In genomic region chr14:69637503-69638030, GRCh38 we compare ENCODE assay signal across 9 cellular contexts. TPM values are rescaled to one million over a fixed set of nuclear protein-coding genes. Genes with fewer than 3 reads are reported as not detected.
DNase-seq lines count a peak whose midpoint lies in the region; ATAC-seq and TF ChIP-seq lines count a peak whose summit lies in the region.
"Had no signal": no experiment of that assay in that cellular context is flagged by ENCODE, and none has a peak within 500 bp of the region (broad histone marks: within the 10 kb centered on the region; RNA-seq: fewer than 3 reads in every experiment).

No MANE protein-coding gene starts in this region.

- peaks cover 51% of the 10 kb centered on the region for H3K79me1 ChIP-seq in mesenchymal stem cell (replicated peaks; ENCODE audit: low read length, poor library complexity, severe bottlenecking)

- H3K4me1 ChIP-seq in ascending aorta (peaks cover 25 to 63% of the 10 kb centered on the region in 2 donors), mesenchymal stem cell (ENCODE audit: control insufficient read depth, insufficient read depth, low read depth, low read length) (peaks cover 22% of the 10 kb centered on the region), vagina (peaks cover 64% of the 10 kb centered on the region), ovary (ENCODE audit: insufficient read depth) (peaks cover 38% of the 10 kb centered on the region)

- no peak overlapping the region for H3K23ac ChIP-seq in mesenchymal stem cell (ENCODE audit: low read length in 2 of 2)

- peak overlapping the region; percentile 46 to 73 for H2BK12ac ChIP-seq in mesenchymal stem cell (ENCODE audit: low read length in 2 of 2)

- H3K14ac ChIP-seq in mesenchymal stem cell (ENCODE audit: low read length in 2 of 2), result peak overlapping the region in 1 of 2 experiments; percentile 71

- no peak for DNase-seq in activated naive CD4-positive, alpha-beta T cell treated with anti-CD3 and anti-CD28 coated beads, Interleukin-2, amount 10 ng/mL, durations not matched to agents 7 days and 5 days
- DNase-seq in activated naive CD4-positive, alpha-beta T cell (lab: John Stamatoyannopoulos, UW), result no peak
- DNase-seq in ascending aorta (ENCODE audit: low spot score in 2 of 2) (no peak), mesenchymal stem cell (peak; percentile 42), vagina (ENCODE audit: extremely low spot score in 2 of 2) (no peak), superior temporal gyrus (ENCODE audit: extremely low spot score) (no peak), ovary (no peak)
- DNase-seq: DND-41 had no signal

- H3K4me1 Mint-ChIP-seq in activated naive CD4-positive, alpha-beta T cell treated with anti-CD3 and anti-CD28 coated beads, Interleukin-2, amount 10 ng/mL, durations not matched to agents 7 days and 5 days, result peaks cover 79% of the 10 kb centered on the region

- 5% methylated on average over 3 of the region's 3 CpGs for whole genome bisulfite sequencing in mesenchymal stem cell
- WGBS in ovary, 3 donors, result 1 to 9% (median 3%) methylated on average over 3 of the region's 3 CpGs

- no peak for ATAC-seq in GM21576 (IDR thresholded peaks at IDR 0.05; ENCODE audit: unreplicated experiment)

- no peaks in the 10 kb centered on the region for H3K27me3 Mint-ChIP-seq in activated naive CD4-positive, alpha-beta T cell treated with anti-CD3 and anti-CD28 coated beads, Interleukin-2, amount 10 ng/mL, durations not matched to agents 7 days and 5 days

- H3K9me3 Mint-ChIP-seq in activated naive CD4-positive, alpha-beta T cell treated with anti-CD3 and anti-CD28 coated beads, Interleukin-2, amount 10 ng/mL, durations not matched to agents 7 days and 5 days, result peaks cover 19% of the 10 kb centered on the region

- peaks cover 30% of the 10 kb centered on the region for H3K36me3 Mint-ChIP-seq in activated naive CD4-positive, alpha-beta T cell treated with anti-CD3 and anti-CD28 coated beads, Interleukin-2, amount 10 ng/mL, durations not matched to agents 7 days and 5 days

- H2BK120ac ChIP-seq in mesenchymal stem cell (ENCODE audit: low read depth, low read length), result peak overlapping the region; percentile 61

- H2AFZ ChIP-seq in mesenchymal stem cell (ENCODE audit: low read depth, low read length), result no peak overlapping the region

- H3K27ac ChIP-seq in ascending aorta, result peak overlapping the region; percentile 81 to 87
- H3K27ac ChIP-seq in mesenchymal stem cell (ENCODE audit: low read length, poor library complexity, severe bottlenecking), result peak overlapping the region; percentile 21
- H3K27ac ChIP-seq in vagina, result peak overlapping the region; percentile 33
- peak overlapping the region in 1 of 2 donors; percentile 62 for H3K27ac ChIP-seq in ovary

- no peak overlapping the region for H2BK5ac ChIP-seq in mesenchymal stem cell (ENCODE audit: low read depth, low read length, poor library complexity, severe bottlenecking)

- H3K9me3 ChIP-seq in ascending aorta, result no peaks in the 10 kb centered on the region
- peaks cover 6% of the 10 kb centered on the region for H3K9me3 ChIP-seq in mesenchymal stem cell (ENCODE audit: control insufficient read depth, low read length)
- no peaks in the 10 kb centered on the region for H3K9me3 ChIP-seq in vagina
- H3K9me3 ChIP-seq in ovary, result no peaks in the 10 kb centered on the region

- intact Hi-C loops in ascending aorta (cut with DNase I) (no loop called here), vagina (cut with DNase I) (no loop called here), ovary (cut with DNase I) (no loop called here)

- peak overlapping the region; percentile 94 for H3K27ac Mint-ChIP-seq in activated naive CD4-positive, alpha-beta T cell treated with anti-CD3 and anti-CD28 coated beads, Interleukin-2, amount 10 ng/mL, durations not matched to agents 7 days and 5 days

- TF ChIP-seq POLR2A in vagina (IDR thresholded peaks at IDR 0.05), result no peak
- TF ChIP-seq POLR2A in ovary (IDR thresholded peaks at IDR 0.05), result no peak

- H3K4me3 ChIP-seq in ascending aorta (no peak overlapping the region), mesenchymal stem cell (ENCODE audit: insufficient read depth in 1 of 2, low read depth in 1 of 2, low read length in 2 of 2) (no peak overlapping the region), vagina (no peak overlapping the region), ovary (no peak overlapping the region)

- H3K4ac ChIP-seq in mesenchymal stem cell (ENCODE audit: low read depth in 1 of 2, low read length in 2 of 2), result peak overlapping the region in 1 of 2 experiments; percentile 27

- no peak overlapping the region for H3K9ac ChIP-seq in mesenchymal stem cell (ENCODE audit: low read length)

- CTCF ChIA-PET in activated naive CD4-positive, alpha-beta T cell treated with anti-CD3 and anti-CD28 coated beads, Interleukin-2, amount 10 ng/mL, durations not matched to agents 7 days and 5 days (lab: Charles Lee), result interaction anchor here (1.8 to 3.2 kb wide), 3 partner anchors 11 to 90 kb away, joined by 3 to 11 read pairs (median 6); no protein-coding TSS in a partner anchor

- no peak for TF ChIP-seq EP300 in ovary (IDR thresholded peaks at IDR 0.05)

- peak overlapping the region; percentile 91 for H4K91ac ChIP-seq in mesenchymal stem cell (ENCODE audit: low read length)

- no peak overlapping the region for H3K4me2 ChIP-seq in mesenchymal stem cell (ENCODE audit: low read length, poor library complexity, severe bottlenecking)

- no peaks in the 10 kb centered on the region for H3K36me3 ChIP-seq in ascending aorta
- H3K36me3 ChIP-seq in mesenchymal stem cell (ENCODE audit: control insufficient read depth in 1 of 2, insufficient read depth in 2 of 2, low read depth in 1 of 2, low read length in 2 of 2), result no peaks in the 10 kb centered on the region
- H3K36me3 ChIP-seq in vagina, result no peaks in the 10 kb centered on the region
- H3K36me3 ChIP-seq in ovary, result no peaks in the 10 kb centered on the region

- H2AK5ac ChIP-seq in mesenchymal stem cell (ENCODE audit: low read length, severe bottlenecking), result peak overlapping the region; percentile 49

- no peak overlapping the region for H3K4me3 Mint-ChIP-seq in activated naive CD4-positive, alpha-beta T cell treated with anti-CD3 and anti-CD28 coated beads, Interleukin-2, amount 10 ng/mL, durations not matched to agents 7 days and 5 days

- no peaks in the 10 kb centered on the region for H3K27me3 ChIP-seq in ascending aorta
- H3K27me3 ChIP-seq in mesenchymal stem cell (ENCODE audit: control insufficient read depth in 1 of 2, insufficient read depth in 1 of 2, low read length in 2 of 2), result no peaks in the 10 kb centered on the region
- H3K27me3 ChIP-seq in vagina, result no peaks in the 10 kb centered on the region
- H3K27me3 ChIP-seq in ovary, result no peaks in the 10 kb centered on the region

- H3K18ac ChIP-seq in mesenchymal stem cell (ENCODE audit: low read depth in 1 of 2, low read length in 2 of 2), result peak overlapping the region; percentile 23 to 44

- peak overlapping the region; percentile 42 for H4K8ac ChIP-seq in mesenchymal stem cell (ENCODE audit: low read length)

- H2BK15ac ChIP-seq in mesenchymal stem cell (ENCODE audit: low read depth, poor library complexity, severe bottlenecking), result no peak overlapping the region

- TF ChIP-seq CTCF in ascending aorta (IDR thresholded peaks at IDR 0.05) (no peak), vagina (IDR thresholded peaks at IDR 0.05) (no peak), ovary (IDR thresholded peaks at IDR 0.05) (no peak)

RNA-seq across cellular contexts. Expression of gene SUSD6, which starts 26.2 kb away (rescaled TPM):
- 23.3 TPM for total RNA-seq in ascending aorta
- polyA plus RNA-seq in mesenchymal stem cell (2013, experiment 1 of 2), result 8.9 TPM
- polyA plus RNA-seq in mesenchymal stem cell (2013, experiment 2 of 2), result 9.1 TPM
- 36.6 TPM for total RNA-seq in vagina
- 10 to 100 TPM; 18.0 to 35.3 (median 29.9) TPM for total RNA-seq in ovary
- 10 to 100 TPM; 12.6 to 20.3 TPM for polyA plus RNA-seq in ovary
